ENCODE assay signal across 1 cellular context in the genomic region with DNA sequence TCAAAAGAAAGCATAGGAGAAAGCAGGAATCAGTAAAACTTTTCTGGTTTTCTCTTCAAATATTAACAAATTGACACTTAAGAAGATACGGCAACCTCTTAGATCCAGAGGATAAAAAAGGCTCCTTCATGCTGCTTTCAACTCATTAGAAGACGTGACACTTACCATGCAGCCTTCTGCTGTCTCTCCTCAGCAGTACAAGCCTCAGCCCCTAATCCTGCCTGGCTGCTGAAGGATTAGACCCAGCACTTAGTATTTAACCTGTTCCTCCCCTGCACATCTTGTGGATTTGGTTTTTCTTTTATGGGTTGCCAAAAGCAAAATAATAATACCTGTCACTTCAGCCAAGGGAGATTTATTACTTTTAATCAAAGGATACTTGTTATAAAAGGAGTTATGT.
TF ChIP-seq lines count a peak whose summit lies in the region.

No MANE protein-coding gene starts in this region.

TF ChIP-seq in H1, 55 proteins besides CTCF, POLR2A, EP300 and RAD21 (continued from another document):
- TF ChIP-seq, protein P1, sequence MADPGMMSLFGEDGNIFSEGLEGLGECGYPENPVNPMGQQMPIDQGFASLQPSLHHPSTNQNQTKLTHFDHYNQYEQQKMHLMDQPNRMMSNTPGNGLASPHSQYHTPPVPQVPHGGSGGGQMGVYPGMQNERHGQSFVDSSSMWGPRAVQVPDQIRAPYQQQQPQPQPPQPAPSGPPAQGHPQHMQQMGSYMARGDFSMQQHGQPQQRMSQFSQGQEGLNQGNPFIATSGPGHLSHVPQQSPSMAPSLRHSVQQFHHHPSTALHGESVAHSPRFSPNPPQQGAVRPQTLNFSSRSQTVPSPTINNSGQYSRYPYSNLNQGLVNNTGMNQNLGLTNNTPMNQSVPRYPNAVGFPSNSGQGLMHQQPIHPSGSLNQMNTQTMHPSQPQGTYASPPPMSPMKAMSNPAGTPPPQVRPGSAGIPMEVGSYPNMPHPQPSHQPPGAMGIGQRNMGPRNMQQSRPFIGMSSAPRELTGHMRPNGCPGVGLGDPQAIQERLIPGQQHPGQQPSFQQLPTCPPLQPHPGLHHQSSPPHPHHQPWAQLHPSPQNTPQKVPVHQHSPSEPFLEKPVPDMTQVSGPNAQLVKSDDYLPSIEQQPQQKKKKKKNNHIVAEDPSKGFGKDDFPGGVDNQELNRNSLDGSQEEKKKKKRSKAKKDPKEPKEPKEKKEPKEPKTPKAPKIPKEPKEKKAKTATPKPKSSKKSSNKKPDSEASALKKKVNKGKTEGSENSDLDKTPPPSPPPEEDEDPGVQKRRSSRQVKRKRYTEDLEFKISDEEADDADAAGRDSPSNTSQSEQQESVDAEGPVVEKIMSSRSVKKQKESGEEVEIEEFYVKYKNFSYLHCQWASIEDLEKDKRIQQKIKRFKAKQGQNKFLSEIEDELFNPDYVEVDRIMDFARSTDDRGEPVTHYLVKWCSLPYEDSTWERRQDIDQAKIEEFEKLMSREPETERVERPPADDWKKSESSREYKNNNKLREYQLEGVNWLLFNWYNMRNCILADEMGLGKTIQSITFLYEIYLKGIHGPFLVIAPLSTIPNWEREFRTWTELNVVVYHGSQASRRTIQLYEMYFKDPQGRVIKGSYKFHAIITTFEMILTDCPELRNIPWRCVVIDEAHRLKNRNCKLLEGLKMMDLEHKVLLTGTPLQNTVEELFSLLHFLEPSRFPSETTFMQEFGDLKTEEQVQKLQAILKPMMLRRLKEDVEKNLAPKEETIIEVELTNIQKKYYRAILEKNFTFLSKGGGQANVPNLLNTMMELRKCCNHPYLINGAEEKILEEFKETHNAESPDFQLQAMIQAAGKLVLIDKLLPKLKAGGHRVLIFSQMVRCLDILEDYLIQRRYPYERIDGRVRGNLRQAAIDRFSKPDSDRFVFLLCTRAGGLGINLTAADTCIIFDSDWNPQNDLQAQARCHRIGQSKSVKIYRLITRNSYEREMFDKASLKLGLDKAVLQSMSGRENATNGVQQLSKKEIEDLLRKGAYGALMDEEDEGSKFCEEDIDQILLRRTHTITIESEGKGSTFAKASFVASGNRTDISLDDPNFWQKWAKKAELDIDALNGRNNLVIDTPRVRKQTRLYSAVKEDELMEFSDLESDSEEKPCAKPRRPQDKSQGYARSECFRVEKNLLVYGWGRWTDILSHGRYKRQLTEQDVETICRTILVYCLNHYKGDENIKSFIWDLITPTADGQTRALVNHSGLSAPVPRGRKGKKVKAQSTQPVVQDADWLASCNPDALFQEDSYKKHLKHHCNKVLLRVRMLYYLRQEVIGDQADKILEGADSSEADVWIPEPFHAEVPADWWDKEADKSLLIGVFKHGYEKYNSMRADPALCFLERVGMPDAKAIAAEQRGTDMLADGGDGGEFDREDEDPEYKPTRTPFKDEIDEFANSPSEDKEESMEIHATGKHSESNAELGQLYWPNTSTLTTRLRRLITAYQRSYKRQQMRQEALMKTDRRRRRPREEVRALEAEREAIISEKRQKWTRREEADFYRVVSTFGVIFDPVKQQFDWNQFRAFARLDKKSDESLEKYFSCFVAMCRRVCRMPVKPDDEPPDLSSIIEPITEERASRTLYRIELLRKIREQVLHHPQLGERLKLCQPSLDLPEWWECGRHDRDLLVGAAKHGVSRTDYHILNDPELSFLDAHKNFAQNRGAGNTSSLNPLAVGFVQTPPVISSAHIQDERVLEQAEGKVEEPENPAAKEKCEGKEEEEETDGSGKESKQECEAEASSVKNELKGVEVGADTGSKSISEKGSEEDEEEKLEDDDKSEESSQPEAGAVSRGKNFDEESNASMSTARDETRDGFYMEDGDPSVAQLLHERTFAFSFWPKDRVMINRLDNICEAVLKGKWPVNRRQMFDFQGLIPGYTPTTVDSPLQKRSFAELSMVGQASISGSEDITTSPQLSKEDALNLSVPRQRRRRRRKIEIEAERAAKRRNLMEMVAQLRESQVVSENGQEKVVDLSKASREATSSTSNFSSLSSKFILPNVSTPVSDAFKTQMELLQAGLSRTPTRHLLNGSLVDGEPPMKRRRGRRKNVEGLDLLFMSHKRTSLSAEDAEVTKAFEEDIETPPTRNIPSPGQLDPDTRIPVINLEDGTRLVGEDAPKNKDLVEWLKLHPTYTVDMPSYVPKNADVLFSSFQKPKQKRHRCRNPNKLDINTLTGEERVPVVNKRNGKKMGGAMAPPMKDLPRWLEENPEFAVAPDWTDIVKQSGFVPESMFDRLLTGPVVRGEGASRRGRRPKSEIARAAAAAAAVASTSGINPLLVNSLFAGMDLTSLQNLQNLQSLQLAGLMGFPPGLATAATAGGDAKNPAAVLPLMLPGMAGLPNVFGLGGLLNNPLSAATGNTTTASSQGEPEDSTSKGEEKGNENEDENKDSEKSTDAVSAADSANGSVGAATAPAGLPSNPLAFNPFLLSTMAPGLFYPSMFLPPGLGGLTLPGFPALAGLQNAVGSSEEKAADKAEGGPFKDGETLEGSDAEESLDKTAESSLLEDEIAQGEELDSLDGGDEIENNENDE (IDR thresholded peaks at IDR 0.05; ENCODE audit: insufficient replicate concordance, low read length) = no peak
- TF ChIP-seq CHD2 (IDR thresholded peaks at IDR 0.05; ENCODE audit: low read length) = no peak
TF ChIP-seq in H1: peak in this region for 0.
